ENCODE assay signal across 17 cellular contexts in genomic region chr7:122413339-122413738, GRCh38.
DNase-seq lines count a peak whose midpoint lies in the region; ATAC-seq and TF ChIP-seq lines count a peak whose summit lies in the region.
"Had no signal": no experiment of that assay in that cellular context is flagged by ENCODE, and none has a peak within 500 bp of the region (broad histone marks: within the 10 kb centered on the region; RNA-seq: fewer than 3 reads in every experiment).

No MANE protein-coding gene starts in this region.

- H3K4me1 ChIP-seq in thyroid gland = peaks cover 14 to 15% of the 10 kb centered on the region in 2 donors
- H3K4me1 ChIP-seq: A549 had no signal

- H3K27me3 ChIP-seq in thyroid gland = no peaks in the 10 kb centered on the region

- H3K9me3 Mint-ChIP-seq in WTC11 = no peaks in the 10 kb centered on the region

- peak; percentile 10 for DNase-seq in NCI-H748 (lab: John Stamatoyannopoulos, UW; ENCODE audit: unreplicated experiment)
- DNase-seq in NCI-H748 treated with DMSO at 0.1 percent for 48 hours (lab: John Stamatoyannopoulos, UW) = no peak
- peak; percentile 23 for DNase-seq in NCI-H2029 treated with DMSO at 0.1 percent for 48 hours (lab: John Stamatoyannopoulos, UW)
- DNase-seq in WTC11 (ENCODE audit: low spot score) = no peak
- DNase-seq in thyroid gland = peak; percentile 51 to 56
- no peak for DNase-seq in activated naive CD4-positive, alpha-beta T cell treated with anti-CD3 and anti-CD28 coated beads, Interleukin-2, amount 50 U/mL, for 16 hours
- no peak for DNase-seq in stimulated activated CD4-positive, alpha-beta T cell treated with anti-CD3 and anti-CD28 coated beads, Interleukin-2, amount 100 ng/mL, for 48 hours
- no peak for DNase-seq in NK-92 treated with Interleukin-12 subunit alpha and Interleukin-12 subunit beta, amount 100 ng/mL, for 24 hours (lab: John Stamatoyannopoulos, UW)
- DNase-seq: DMS 273 treated with DMSO at 0.1 percent for 48 hours, GF-D8, NCI-H1694 treated with DMSO at 0.1 percent for 48 hours, NCI-H446, Right ventricle myocardium superior had no signal

- intact Hi-C loops in thyroid gland (cut with DNase I) = no loop called here

- H3K27ac Mint-ChIP-seq in WTC11 = 0 out of 2 replicates have a peak overlapping the region, but pooled peaks have one; percentile 10

- peaks cover 37% of the 10 kb centered on the region for H3K4me1 Mint-ChIP-seq in WTC11

- POLR2A ChIA-PET in WTC11 (lab: Charles Lee) = no interaction called here

- no peak for TF ChIP-seq CTCF in WTC11 (IDR thresholded peaks at IDR 0.05)
- no peak for TF ChIP-seq CTCF in thyroid gland (IDR thresholded peaks at IDR 0.05)

- WGBS in thyroid gland, 2 donors = 24 to 64% methylated on average over 1 of the region's 1 CpG

- H3K27ac ChIP-seq in thyroid gland = peak overlapping the region in 1 of 3 donors; percentile 40
- H3K27ac ChIP-seq: A549, C4-2B, SK-N-MC had no signal

- no peaks in the 10 kb centered on the region for H3K9me3 ChIP-seq in thyroid gland
- H3K9me3 ChIP-seq: A549 had no signal

- no peaks in the 10 kb centered on the region for H3K27me3 Mint-ChIP-seq in WTC11 (ENCODE audit: low read depth)

- no peaks in the 10 kb centered on the region for H3K36me3 ChIP-seq in thyroid gland

- no peaks in the 10 kb centered on the region for H3K36me3 Mint-ChIP-seq in WTC11

- CTCF ChIA-PET in WTC11 (lab: Charles Lee) = interaction anchor here (0.8 kb wide), 1 partner anchor 84 kb away, joined by 3 read pairs; no protein-coding TSS in a partner anchor

- ATAC-seq in WTC11 = peak; percentile 60
- ATAC-seq: A549, K562 had no signal

- no peak overlapping the region for H3K4me3 Mint-ChIP-seq in WTC11

- TF ChIP-seq POLR2A in thyroid gland (IDR thresholded peaks at IDR 0.05) = no peak

- no peak overlapping the region for H3K4me3 ChIP-seq in thyroid gland (replicated peaks in 1 of 3)
- H3K4me3 ChIP-seq: A549, K562, SK-N-MC had no signal

TF ChIP-seq in WTC11, 78 proteins besides CTCF, POLR2A, EP300 and RAD21:
- TF ChIP-seq E2F1 (CRISPR knock-in tag; IDR thresholded peaks at IDR 0.05) (no peak), TCF7 (CRISPR knock-in tag; IDR thresholded peaks at IDR 0.05; ENCODE audit: low read depth) (no peak), AR (CRISPR knock-in tag; IDR thresholded peaks at IDR 0.05) (no peak), SMAD3 (CRISPR knock-in tag; IDR thresholded peaks at IDR 0.05; ENCODE audit: borderline replicate concordance) (no peak), ZNF416 (CRISPR knock-in tag; IDR thresholded peaks at IDR 0.05) (no peak), ZNF423 (CRISPR knock-in tag; IDR thresholded peaks at IDR 0.05) (no peak), E2F4 (CRISPR knock-in tag; IDR thresholded peaks at IDR 0.05; ENCODE audit: borderline replicate concordance, low read depth) (no peak), ERG (CRISPR knock-in tag; IDR thresholded peaks at IDR 0.05) (no peak), PRDM15 (CRISPR knock-in tag; IDR thresholded peaks at IDR 0.05) (no peak), TEAD4 (CRISPR knock-in tag; IDR thresholded peaks at IDR 0.05) (no peak), NFATC4 (CRISPR knock-in tag; IDR thresholded peaks at IDR 0.05) (no peak), E2F5 (CRISPR knock-in tag; IDR thresholded peaks at IDR 0.05) (no peak)

Comparison
In these comparisons a context has a peak if more than half of its experiments do, and no peak if none do; other contexts are left out.
1. DNase-seq: peak in NCI-H748 (single experiment), NCI-H2029 treated with DMSO at 0.1 percent for 48 hours (single experiment) and thyroid gland (2 of 2); none in NCI-H748 treated with DMSO at 0.1 percent for 48 hours (single experiment), WTC11 (single experiment), activated naive CD4-positive, alpha-beta T cell treated with anti-CD3 and anti-CD28 coated beads, Interleukin-2, amount 50 U/mL, for 16 hours (single experiment), stimulated activated CD4-positive, alpha-beta T cell treated with anti-CD3 and anti-CD28 coated beads, Interleukin-2, amount 100 ng/mL, for 48 hours (0 of 2) and NK-92 treated with Interleukin-12 subunit alpha and Interleukin-12 subunit beta, amount 100 ng/mL, for 24 hours (single experiment).